Comparison of ENCODE assay signal across 35 cellular contexts in the genomic region with DNA sequence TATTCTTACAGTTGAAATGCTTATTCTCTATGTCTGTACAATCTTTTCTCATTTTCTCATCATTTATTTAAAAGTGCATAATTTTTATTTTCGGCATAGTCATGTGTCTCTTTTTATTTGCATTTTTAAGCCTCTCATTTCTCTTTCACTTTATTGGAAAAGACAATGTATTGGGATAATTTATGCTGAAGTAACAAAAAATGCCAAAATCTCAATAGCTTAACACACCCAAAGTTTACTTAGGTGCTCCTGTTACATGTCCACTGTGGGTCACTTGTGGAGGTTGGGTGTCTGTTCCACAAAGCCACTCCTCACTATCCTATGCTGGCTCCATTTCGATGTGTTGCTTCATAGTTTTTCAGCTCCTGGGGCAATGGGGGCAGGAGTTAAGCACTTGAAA.
"Had no signal": no experiment of that assay in that cellular context is flagged by ENCODE, and none has a peak within 500 bp of the region (broad histone marks: within the 10 kb centered on the region; RNA-seq: fewer than 3 reads in every experiment).

No MANE protein-coding gene starts in this region.

- H3K9me3 ChIP-seq: MG63 had no signal

- H3K27me3 ChIP-seq: MG63 had no signal

- H3K36me3 ChIP-seq: MG63 had no signal

- H3K4me3 ChIP-seq: MG63 had no signal

- DNase-seq: Kasumi-1, MG63, MM.1S, MV-4-11, NCI-H1048, NCI-H1092, NCI-H1092 treated with DMSO at 0.1 percent for 48 hours, NCI-H1105, NCI-H1105 treated with DMSO at 0.1 percent for 48 hours, NCI-H1417, NCI-H1417 treated with DMSO at 0.1 percent for 48 hours, NCI-H1436, NCI-H1436 treated with DMSO at 0.1 percent for 48 hours, NCI-H146, NCI-H1694, NCI-H1694 treated with DMSO at 0.1 percent for 48 hours, NCI-H187, NCI-H187 treated with DMSO at 0.1 percent for 48 hours, NCI-H1930, NCI-H2029, NCI-H2029 treated with DMSO at 0.1 percent for 48 hours, NCI-H2081, NCI-H2081 treated with DMSO at 0.1 percent for 48 hours, NCI-H2107, NCI-H2171, NCI-H2171 treated with DMSO at 0.1 percent for 48 hours, NCI-H2227 treated with DMSO at 0.1 percent for 48 hours, NCI-H226, NCI-H345, NCI-H446, NCI-H446 treated with DMSO at 0.1 percent for 48 hours, NCI-H510A, NCI-H510A treated with DMSO at 0.1 percent for 48 hours, NCI-H524, NCI-H524 treated with DMSO at 0.1 percent for 48 hours had no signal
